In the genomic region with DNA sequence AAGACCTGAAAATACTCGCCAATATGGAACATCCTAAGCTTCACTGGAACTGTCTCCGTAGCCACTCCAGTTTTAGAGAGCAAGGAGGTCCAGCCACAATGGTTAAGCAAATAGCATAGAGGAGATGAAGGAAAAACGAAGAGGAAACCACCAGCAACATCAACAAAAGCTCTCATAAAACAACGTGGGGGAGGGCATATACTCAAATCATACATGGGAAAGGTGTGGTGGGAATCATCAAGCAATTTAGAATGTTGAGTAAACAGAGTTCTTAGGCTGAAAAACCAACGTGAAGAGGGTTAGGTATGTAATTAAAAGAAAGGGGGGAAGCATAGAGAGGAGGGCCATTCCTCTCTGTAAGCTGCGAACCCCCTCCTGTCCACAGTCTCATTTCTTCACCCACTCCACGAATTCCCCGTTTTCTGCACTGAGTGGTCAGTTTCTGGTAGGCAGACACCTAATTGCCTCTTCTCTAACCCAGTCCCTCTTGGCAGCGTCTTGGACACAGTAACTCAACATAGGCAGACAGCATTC, we compare ENCODE assay signal across 1 cellular context.
TF ChIP-seq lines count a peak whose summit lies in the region.

No MANE protein-coding gene starts in this region.

TF ChIP-seq in K562, 482 proteins besides CTCF, POLR2A, EP300 and RAD21:
- no peak for TF ChIP-seq TAF1 (IDR thresholded peaks at IDR 0.05; ENCODE audit: control insufficient read depth, extremely low read depth, insufficient read depth, low read length, severe bottlenecking)
- peak; percentile 25 for TF ChIP-seq TBP (optimal IDR thresholded peaks at IDR 0.05; ENCODE audit: low read depth, low read length)
- no peak for TF ChIP-seq VEZF1 (CRISPR knock-in tag; IDR thresholded peaks at IDR 0.05)
- TF ChIP-seq ZNF384 (IDR thresholded peaks at IDR 0.05; ENCODE audit: low read depth, low read length) = no peak
- no peak for TF ChIP-seq NFATC3 (IDR thresholded peaks at IDR 0.05)
- no peak for TF ChIP-seq NFYB (IDR thresholded peaks at IDR 0.05; ENCODE audit: extremely low read depth, insufficient read length)
- no peak for TF ChIP-seq FUS (optimal IDR thresholded peaks at IDR 0.05; ENCODE audit: low read depth, low read length)
- no peak for TF ChIP-seq SMAD4 (CRISPR knock-in tag; conservative IDR thresholded peaks at IDR 0.05)
- TF ChIP-seq, protein P1, sequence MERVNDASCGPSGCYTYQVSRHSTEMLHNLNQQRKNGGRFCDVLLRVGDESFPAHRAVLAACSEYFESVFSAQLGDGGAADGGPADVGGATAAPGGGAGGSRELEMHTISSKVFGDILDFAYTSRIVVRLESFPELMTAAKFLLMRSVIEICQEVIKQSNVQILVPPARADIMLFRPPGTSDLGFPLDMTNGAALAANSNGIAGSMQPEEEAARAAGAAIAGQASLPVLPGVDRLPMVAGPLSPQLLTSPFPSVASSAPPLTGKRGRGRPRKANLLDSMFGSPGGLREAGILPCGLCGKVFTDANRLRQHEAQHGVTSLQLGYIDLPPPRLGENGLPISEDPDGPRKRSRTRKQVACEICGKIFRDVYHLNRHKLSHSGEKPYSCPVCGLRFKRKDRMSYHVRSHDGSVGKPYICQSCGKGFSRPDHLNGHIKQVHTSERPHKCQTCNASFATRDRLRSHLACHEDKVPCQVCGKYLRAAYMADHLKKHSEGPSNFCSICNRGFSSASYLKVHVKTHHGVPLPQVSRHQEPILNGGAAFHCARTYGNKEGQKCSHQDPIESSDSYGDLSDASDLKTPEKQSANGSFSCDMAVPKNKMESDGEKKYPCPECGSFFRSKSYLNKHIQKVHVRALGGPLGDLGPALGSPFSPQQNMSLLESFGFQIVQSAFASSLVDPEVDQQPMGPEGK (CRISPR knock-in tag; IDR thresholded peaks at IDR 0.05; ENCODE audit: borderline replicate concordance) = no peak
- no peak for TF ChIP-seq NFIC (IDR thresholded peaks at IDR 0.05)
- TF ChIP-seq, protein P2, sequence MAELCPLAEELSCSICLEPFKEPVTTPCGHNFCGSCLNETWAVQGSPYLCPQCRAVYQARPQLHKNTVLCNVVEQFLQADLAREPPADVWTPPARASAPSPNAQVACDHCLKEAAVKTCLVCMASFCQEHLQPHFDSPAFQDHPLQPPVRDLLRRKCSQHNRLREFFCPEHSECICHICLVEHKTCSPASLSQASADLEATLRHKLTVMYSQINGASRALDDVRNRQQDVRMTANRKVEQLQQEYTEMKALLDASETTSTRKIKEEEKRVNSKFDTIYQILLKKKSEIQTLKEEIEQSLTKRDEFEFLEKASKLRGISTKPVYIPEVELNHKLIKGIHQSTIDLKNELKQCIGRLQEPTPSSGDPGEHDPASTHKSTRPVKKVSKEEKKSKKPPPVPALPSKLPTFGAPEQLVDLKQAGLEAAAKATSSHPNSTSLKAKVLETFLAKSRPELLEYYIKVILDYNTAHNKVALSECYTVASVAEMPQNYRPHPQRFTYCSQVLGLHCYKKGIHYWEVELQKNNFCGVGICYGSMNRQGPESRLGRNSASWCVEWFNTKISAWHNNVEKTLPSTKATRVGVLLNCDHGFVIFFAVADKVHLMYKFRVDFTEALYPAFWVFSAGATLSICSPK (IDR thresholded peaks at IDR 0.05; ENCODE audit: borderline replicate concordance) = no peak
- no peak for TF ChIP-seq CHD4 (IDR thresholded peaks at IDR 0.05; ENCODE audit: insufficient read depth, insufficient replicate concordance, low read depth, low read length, poor library complexity, severe bottlenecking)
- no peak for TF ChIP-seq ZNF512 (tag; IDR thresholded peaks at IDR 0.05)
- TF ChIP-seq HDAC8 (tag; IDR thresholded peaks at IDR 0.05) = no peak
- no peak for TF ChIP-seq ZKSCAN8 (CRISPR knock-in tag; IDR thresholded peaks at IDR 0.05)
- no peak for TF ChIP-seq JUNB (CRISPR knock-in tag; conservative IDR thresholded peaks at IDR 0.05)
- TF ChIP-seq ATF6 (CRISPR knock-in tag; IDR thresholded peaks at IDR 0.05) = 0 out of 2 replicates have a peak, but pooled peaks have one; percentile 33
- no peak for TF ChIP-seq GTF2E2 (tag; IDR thresholded peaks at IDR 0.05)
- TF ChIP-seq, protein P3, sequence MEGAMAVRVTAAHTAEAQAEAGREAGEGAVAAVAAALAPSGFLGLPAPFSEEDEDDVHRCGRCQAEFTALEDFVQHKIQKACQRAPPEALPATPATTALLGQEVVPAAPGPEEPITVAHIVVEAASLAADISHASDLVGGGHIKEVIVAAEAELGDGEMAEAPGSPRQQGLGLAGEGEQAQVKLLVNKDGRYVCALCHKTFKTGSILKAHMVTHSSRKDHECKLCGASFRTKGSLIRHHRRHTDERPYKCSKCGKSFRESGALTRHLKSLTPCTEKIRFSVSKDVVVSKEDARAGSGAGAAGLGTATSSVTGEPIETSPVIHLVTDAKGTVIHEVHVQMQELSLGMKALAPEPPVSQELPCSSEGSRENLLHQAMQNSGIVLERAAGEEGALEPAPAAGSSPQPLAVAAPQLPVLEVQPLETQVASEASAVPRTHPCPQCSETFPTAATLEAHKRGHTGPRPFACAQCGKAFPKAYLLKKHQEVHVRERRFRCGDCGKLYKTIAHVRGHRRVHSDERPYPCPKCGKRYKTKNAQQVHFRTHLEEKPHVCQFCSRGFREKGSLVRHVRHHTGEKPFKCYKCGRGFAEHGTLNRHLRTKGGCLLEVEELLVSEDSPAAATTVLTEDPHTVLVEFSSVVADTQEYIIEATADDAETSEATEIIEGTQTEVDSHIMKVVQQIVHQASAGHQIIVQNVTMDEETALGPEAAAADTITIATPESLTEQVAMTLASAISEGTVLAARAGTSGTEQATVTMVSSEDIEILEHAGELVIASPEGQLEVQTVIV (CRISPR knock-in tag; IDR thresholded peaks at IDR 0.05; ENCODE audit: borderline replicate concordance) = no peak
- TF ChIP-seq MLLT1 (IDR thresholded peaks at IDR 0.05) = peak in 1 of 2 experiments; percentile 21; a peak in 1 of 4 replicates
- TF ChIP-seq NCOA6 (IDR thresholded peaks at IDR 0.05) = no peak
- TF ChIP-seq ZNF780A (CRISPR knock-in tag; IDR thresholded peaks at IDR 0.05) = no peak
- TF ChIP-seq USF1 (CRISPR knock-in tag; IDR thresholded peaks at IDR 0.05) = no peak
- TF ChIP-seq ZNF347 (CRISPR knock-in tag; IDR thresholded peaks at IDR 0.05; ENCODE audit: low read depth) = no peak
- no peak for TF ChIP-seq ZSCAN32 (CRISPR knock-in tag; IDR thresholded peaks at IDR 0.05)
- TF ChIP-seq, protein P4, sequence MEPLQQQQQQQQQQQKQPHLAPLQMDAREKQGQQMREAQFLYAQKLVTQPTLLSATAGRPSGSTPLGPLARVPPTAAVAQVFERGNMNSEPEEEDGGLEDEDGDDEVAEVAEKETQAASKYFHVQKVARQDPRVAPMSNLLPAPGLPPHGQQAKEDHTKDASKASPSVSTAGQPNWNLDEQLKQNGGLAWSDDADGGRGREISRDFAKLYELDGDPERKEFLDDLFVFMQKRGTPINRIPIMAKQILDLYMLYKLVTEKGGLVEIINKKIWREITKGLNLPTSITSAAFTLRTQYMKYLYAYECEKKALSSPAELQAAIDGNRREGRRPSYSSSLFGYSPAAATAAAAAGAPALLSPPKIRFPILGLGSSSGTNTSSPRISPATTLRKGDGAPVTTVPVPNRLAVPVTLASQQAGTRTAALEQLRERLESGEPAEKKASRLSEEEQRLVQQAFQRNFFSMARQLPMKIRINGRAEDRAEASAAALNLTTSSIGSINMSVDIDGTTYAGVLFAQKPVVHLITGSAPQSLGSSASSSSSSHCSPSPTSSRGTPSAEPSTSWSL (CRISPR knock-in tag; IDR thresholded peaks at IDR 0.05; ENCODE audit: borderline replicate concordance) = no peak
- no peak for TF ChIP-seq ETV5 (CRISPR knock-in tag; IDR thresholded peaks at IDR 0.05; ENCODE audit: low read depth)
- peak; percentile 45 for TF ChIP-seq PHF20 (IDR thresholded peaks at IDR 0.05; ENCODE audit: partially characterized antibody)
- no peak for TF ChIP-seq ZFPM2 (CRISPR knock-in tag; IDR thresholded peaks at IDR 0.05)
- no peak for TF ChIP-seq PHF8 (IDR thresholded peaks at IDR 0.05; ENCODE audit: borderline replicate concordance, low read length)
- TF ChIP-seq ZEB2 (IDR thresholded peaks at IDR 0.05) = no peak
- TF ChIP-seq NFXL1 (CRISPR knock-in tag; IDR thresholded peaks at IDR 0.05) = peak; percentile 11; the same call in 1 of the 2 replicates
- no peak for TF ChIP-seq RFX5 (IDR thresholded peaks at IDR 0.05; ENCODE audit: low read depth, low read length)
- TF ChIP-seq U2AF2 (optimal IDR thresholded peaks at IDR 0.05; ENCODE audit: low read depth, low read length) = no peak
- no peak for TF ChIP-seq DDX20 (tag; IDR thresholded peaks at IDR 0.05; ENCODE audit: low read depth)
- TF ChIP-seq FOXJ2 (tag; IDR thresholded peaks at IDR 0.05) = no peak
- no peak for TF ChIP-seq DIDO1 (tag; IDR thresholded peaks at IDR 0.05; ENCODE audit: low read depth)
- TF ChIP-seq, protein P5, sequence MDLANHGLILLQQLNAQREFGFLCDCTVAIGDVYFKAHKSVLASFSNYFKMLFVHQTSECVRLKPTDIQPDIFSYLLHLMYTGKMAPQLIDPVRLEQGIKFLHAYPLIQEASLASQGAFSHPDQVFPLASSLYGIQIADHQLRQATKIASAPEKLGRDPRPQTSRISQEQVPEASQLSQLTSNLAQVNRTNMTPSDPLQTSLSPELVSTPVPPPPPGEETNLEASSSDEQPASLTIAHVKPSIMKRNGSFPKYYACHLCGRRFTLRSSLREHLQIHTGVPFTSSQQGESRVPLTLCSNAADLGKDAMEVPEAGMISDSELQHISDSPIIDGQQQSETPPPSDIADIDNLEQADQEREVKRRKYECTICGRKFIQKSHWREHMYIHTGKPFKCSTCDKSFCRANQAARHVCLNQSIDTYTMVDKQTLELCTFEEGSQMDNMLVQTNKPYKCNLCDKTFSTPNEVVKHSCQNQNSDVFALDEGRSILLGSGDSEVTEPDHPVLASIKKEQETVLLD (IDR thresholded peaks at IDR 0.05) = no peak
- no peak for TF ChIP-seq L3MBTL2 (IDR thresholded peaks at IDR 0.05)
